Comparison of ENCODE assay signal across 8 cellular contexts in genomic region chr5:154755361-154756202, GRCh38. TPM values are rescaled to one million over a fixed set of nuclear protein-coding genes. Genes with fewer than 3 reads are reported as not detected.
A peak's percentile ranks its signal among the peaks of the same experiment; 100 is the strongest.
DNase-seq lines count a peak whose midpoint lies in the region; ATAC-seq and TF ChIP-seq lines count a peak whose summit lies in the region.

Gene LARP1 (plus strand): TSS chr5:154755377. CDS start chr5:154755758, 381 bp downstream.

- peak within 1 kb of the TSS; percentile 82 for H3K27ac ChIP-seq in CD8-positive, alpha-beta T cell (ENCODE audit: low read depth, low read length)
- H3K27ac ChIP-seq in neural progenitor cell = peak within 1 kb of the TSS; percentile 91

- H3K4me3 Mint-ChIP-seq in CD8-positive, alpha-beta T cell = peak within 1 kb of the TSS; percentile 92
- H3K4me3 Mint-ChIP-seq in IgD-negative memory B cell = peak within 1 kb of the TSS; percentile 93 to 100 (median 98)
- peak within 1 kb of the TSS; percentile 99 for H3K4me3 Mint-ChIP-seq in neural progenitor cell

- no peaks in the 10 kb centered on the region for H3K27me3 ChIP-seq in CD8-positive, alpha-beta T cell (ENCODE audit: insufficient read depth, low read length)
- no peaks in the 10 kb centered on the region for H3K27me3 ChIP-seq in neural progenitor cell

- no peaks in the 10 kb centered on the region for H3K9me3 ChIP-seq in CD8-positive, alpha-beta T cell (ENCODE audit: low read length)
- H3K9me3 ChIP-seq in neural progenitor cell (ENCODE audit: low read depth) = no peaks in the 10 kb centered on the region

- no peaks in the 10 kb centered on the region for H3K27me3 Mint-ChIP-seq in CD8-positive, alpha-beta T cell (ENCODE audit: low read depth)
- H3K27me3 Mint-ChIP-seq in IgD-negative memory B cell = no peaks in the 10 kb centered on the region
- peaks cover 6% of the 10 kb centered on the region for H3K27me3 Mint-ChIP-seq in neural progenitor cell (ENCODE audit: insufficient read depth, low read depth)

- ATAC-seq in CD8-positive, alpha-beta T cell = peak; percentile 5
- ATAC-seq in GM19452 (IDR thresholded peaks at IDR 0.05; ENCODE audit: unreplicated experiment) = peak; percentile 11

- CTCF ChIA-PET in CD8-positive, alpha-beta T cell (lab: Charles Lee) = no interaction called here

- H3K36me3 ChIP-seq in CD8-positive, alpha-beta T cell (ENCODE audit: insufficient read depth, low read length) = no peaks in the 10 kb centered on the region
- H3K36me3 ChIP-seq in neural progenitor cell = no peaks in the 10 kb centered on the region

- peak within 1 kb of the TSS; percentile 84 for H3K9ac ChIP-seq in neural progenitor cell

- peak in 2 of 7 experiments; percentile 5 to 35 for DNase-seq in CD8-positive, alpha-beta T cell
- peak; percentile 45 for DNase-seq in activated CD8-positive, alpha-beta memory T cell treated with anti-CD3 and anti-CD28 coated beads, Interleukin-2, amount 50 U/mL, for 4 hours
- DNase-seq in foreskin fibroblast (peak in 1 of 2 donors; percentile 66), neural progenitor cell (ENCODE audit: low spot score) (peak; percentile 70), KG1 (lab: John Stamatoyannopoulos, UW) (no peak), Kasumi-1 (lab: John Stamatoyannopoulos, UW) (no peak)

- H3K4me1 ChIP-seq in CD8-positive, alpha-beta T cell (ENCODE audit: insufficient read depth, low read length) = peaks cover 40% of the 10 kb centered on the region
- H3K4me1 ChIP-seq in neural progenitor cell = peaks cover 40% of the 10 kb centered on the region

- peaks cover 49% of the 10 kb centered on the region for H3K4me1 Mint-ChIP-seq in CD8-positive, alpha-beta T cell (ENCODE audit: low read depth)
- H3K4me1 Mint-ChIP-seq in IgD-negative memory B cell (peaks cover 33 to 37% (median 36%) of the 10 kb centered on the region in 3 donors), neural progenitor cell (peaks cover 44% of the 10 kb centered on the region)

- no peaks in the 10 kb centered on the region for H3K9me3 Mint-ChIP-seq in CD8-positive, alpha-beta T cell
- H3K9me3 Mint-ChIP-seq in IgD-negative memory B cell (no peaks in the 10 kb centered on the region), neural progenitor cell (no peaks in the 10 kb centered on the region)

- H3F3A ChIP-seq in neural progenitor cell (ENCODE audit: low read depth) = peaks cover 18% of the 10 kb centered on the region

- H4K20me1 ChIP-seq in neural progenitor cell (ENCODE audit: low read depth) = peaks cover 45% of the 10 kb centered on the region

- peak within 1 kb of the TSS; percentile 94 for H3K4me2 ChIP-seq in neural progenitor cell

- peak within 1 kb of the TSS; percentile 79 for H3K4me3 ChIP-seq in CD8-positive, alpha-beta T cell (ENCODE audit: low read depth, low read length)
- H3K4me3 ChIP-seq in foreskin fibroblast (ENCODE audit: low read depth in 1 of 2, low read length in 2 of 2) (peak within 1 kb of the TSS; percentile 64 to 92), neural progenitor cell (peak within 1 kb of the TSS; percentile 96)

- H3K79me2 ChIP-seq in neural progenitor cell (ENCODE audit: low read depth) = peaks cover 56% of the 10 kb centered on the region

- POLR2A ChIA-PET in CD8-positive, alpha-beta T cell (lab: Charles Lee) = no interaction called here

- TF ChIP-seq CTCF in CD8-positive, alpha-beta T cell (IDR thresholded peaks at IDR 0.05) = no peak
- TF ChIP-seq CTCF in foreskin fibroblast (IDR thresholded peaks at IDR 0.05; ENCODE audit: low read depth, low read length) = no peak
- TF ChIP-seq CTCF in neural progenitor cell (IDR thresholded peaks at IDR 0.05) = peak; percentile 11

- H3K36me3 Mint-ChIP-seq in CD8-positive, alpha-beta T cell = peaks cover 8% of the 10 kb centered on the region
- H3K36me3 Mint-ChIP-seq in IgD-negative memory B cell = peaks cover 1% of the 10 kb centered on the region
- H3K36me3 Mint-ChIP-seq in neural progenitor cell = peaks cover 2% of the 10 kb centered on the region

- H2AFZ ChIP-seq in neural progenitor cell (replicated peaks) = peak within 1 kb of the TSS; percentile 82

- intact Hi-C loops in CD8-positive, alpha-beta T cell (cut with DNase I, micrococcal nuclease) = loop anchor here (1.0 to 10.0 kb wide), 8 partner anchors 57 to 718 kb away; partner anchors contain the start of genes CNOT8 (in 2 of the 2), GALNT10 (in 2 of the 2), FAM114A2 (in 1 of the 2) and GEMIN5 (in 1 of the 2)

- H3K27ac Mint-ChIP-seq in CD8-positive, alpha-beta T cell = peak within 1 kb of the TSS; percentile 97
- H3K27ac Mint-ChIP-seq in IgD-negative memory B cell (peak within 1 kb of the TSS; percentile 93 to 98 (median 96)), neural progenitor cell (peak within 1 kb of the TSS; percentile 96)

RNA-seq across cellular contexts. Expression of gene LARP1, which starts in this region (rescaled TPM):
- 10 to 100 TPM; 70.4 to 80.5 TPM for total RNA-seq in CD8-positive, alpha-beta T cell
- polyA plus RNA-seq in IgD-negative memory B cell = 24.9 TPM
- 53.8 and 85.2 TPM in 2 replicates for total RNA-seq in neural progenitor cell (ENCODE audit: low replicate concordance)

Comparison
In these comparisons a context has a peak if more than half of its experiments do, and no peak if none do; other contexts are left out.
1. DNase-seq: peak in activated CD8-positive, alpha-beta memory T cell treated with anti-CD3 and anti-CD28 coated beads, Interleukin-2, amount 50 U/mL, for 4 hours (single experiment) and neural progenitor cell (single experiment); none in KG1 (single experiment) and Kasumi-1 (0 of 2).
2. Peak in every context shown above with its lines, with median percentiles within 50 percentile points of each other: H3K4me3 ChIP-seq, H3K27ac Mint-ChIP-seq and H3K4me3 Mint-ChIP-seq.